In genomic region chr15:90401499-90401898, GRCh38 we compare ENCODE assay signal across 8 cellular contexts. TPM values are rescaled to one million over a fixed set of nuclear protein-coding genes. Genes with fewer than 3 reads are reported as not detected.
DNase-seq lines count a peak whose midpoint lies in the region; ATAC-seq, FAIRE-seq and TF ChIP-seq lines count a peak whose summit lies in the region.

No MANE protein-coding gene starts in this region.

- no peaks in the 10 kb centered on the region for H3K27me3 Mint-ChIP-seq in stimulated activated naive CD8-positive, alpha-beta T cell treated with anti-CD3 and anti-CD28 coated beads, Interleukin-15, Interleukin-2, amounts not matched to agents 100 ng/mL and 50 ng/mL, for 24 hours

- intact Hi-C loops in body of pancreas (cut with DNase I): no loop called here

- H3K4me1 Mint-ChIP-seq in stimulated activated naive CD8-positive, alpha-beta T cell treated with anti-CD3 and anti-CD28 coated beads, Interleukin-15, Interleukin-2, amounts not matched to agents 100 ng/mL and 50 ng/mL, for 24 hours (ENCODE audit: low read depth): peaks cover 80% of the 10 kb centered on the region

- peak overlapping the region; percentile 98 for H3K27ac Mint-ChIP-seq in stimulated activated naive CD8-positive, alpha-beta T cell treated with anti-CD3 and anti-CD28 coated beads, Interleukin-15, Interleukin-2, amounts not matched to agents 100 ng/mL and 50 ng/mL, for 24 hours

- H3K36me3 Mint-ChIP-seq in stimulated activated naive CD8-positive, alpha-beta T cell treated with anti-CD3 and anti-CD28 coated beads, Interleukin-15, Interleukin-2, amounts not matched to agents 100 ng/mL and 50 ng/mL, for 24 hours (ENCODE audit: low read depth): peaks cover 23% of the 10 kb centered on the region

- H3K4me3 ChIP-seq in body of pancreas (no peak overlapping the region), muscle layer of colon (ENCODE audit: low read depth in 1 of 2, low read length in 2 of 2) (no peak overlapping the region)

- H3K9me3 ChIP-seq in body of pancreas: no peaks in the 10 kb centered on the region
- no peaks in the 10 kb centered on the region for H3K9me3 ChIP-seq in muscle layer of colon (ENCODE audit: low read length)

- peak overlapping the region; percentile 78 for H3K4me3 Mint-ChIP-seq in stimulated activated naive CD8-positive, alpha-beta T cell treated with anti-CD3 and anti-CD28 coated beads, Interleukin-15, Interleukin-2, amounts not matched to agents 100 ng/mL and 50 ng/mL, for 24 hours

- DNase-seq in stimulated activated naive CD8-positive, alpha-beta T cell treated with anti-CD3 and anti-CD28 coated beads, Interleukin-15, Interleukin-2, amounts not matched to agents 100 U/mL and 50 U/mL, for 24 hours: no peak
- DNase-seq in body of pancreas: no peak
- no peak for DNase-seq in H54 (ENCODE audit: insufficient read length, low spot score)
- DNase-seq in KG1 (lab: John Stamatoyannopoulos, UW): no peak

- no peak for ATAC-seq in stimulated activated naive CD8-positive, alpha-beta T cell treated with anti-CD3 and anti-CD28 coated beads, Interleukin-15, Interleukin-2, amounts not matched to agents 100 U/mL and 50 U/mL, for 24 hours
- ATAC-seq in body of pancreas (peak; percentile 9), GM18873 (IDR thresholded peaks at IDR 0.05; ENCODE audit: low FRiP score, unreplicated experiment) (no peak), GM18867 (IDR thresholded peaks at IDR 0.05; ENCODE audit: unreplicated experiment) (no peak)

- peak overlapping the region; percentile 63 to 94 (median 84) for H3K27ac ChIP-seq in body of pancreas
- H3K27ac ChIP-seq in muscle layer of colon (ENCODE audit: low read depth, low read length): peak overlapping the region; percentile 54

- H3K4me1 ChIP-seq in body of pancreas (peaks cover 44% of the 10 kb centered on the region), muscle layer of colon (ENCODE audit: insufficient read depth, low read length) (peaks cover 70% of the 10 kb centered on the region)

- no peaks in the 10 kb centered on the region for H3K9me3 Mint-ChIP-seq in stimulated activated naive CD8-positive, alpha-beta T cell treated with anti-CD3 and anti-CD28 coated beads, Interleukin-15, Interleukin-2, amounts not matched to agents 100 ng/mL and 50 ng/mL, for 24 hours

- H3K36me3 ChIP-seq in body of pancreas (replicated peaks in 1 of 2; ENCODE audit: insufficient read depth in 1 of 2, low read depth in 2 of 2) (no peaks in the 10 kb centered on the region), muscle layer of colon (ENCODE audit: insufficient read depth, low read length) (no peaks in the 10 kb centered on the region)

- 0 to 7% methylated on average over 1 of the region's 1 CpG for WGBS in body of pancreas, 2 donors

- TF ChIP-seq POLR2A in body of pancreas (IDR thresholded peaks at IDR 0.05): no peak
- no peak for TF ChIP-seq POLR2A in H54 (IDR thresholded peaks at IDR 0.05; ENCODE audit: low read depth, low read length)

- FAIRE-seq in H54 (lab: Jason Lieb, UNC): no peak

- no peak for TF ChIP-seq CTCF in body of pancreas (IDR thresholded peaks at IDR 0.05)

- H3K27me3 ChIP-seq in body of pancreas: no peaks in the 10 kb centered on the region
- no peaks in the 10 kb centered on the region for H3K27me3 ChIP-seq in muscle layer of colon (ENCODE audit: control insufficient read depth in 1 of 2, insufficient read depth in 2 of 2, low read length in 2 of 2)

- peak overlapping the region; percentile 5 for H3K9ac ChIP-seq in muscle layer of colon (ENCODE audit: low read length)

RNA-seq across cellular contexts. Expression of gene IQGAP1, which starts 13.5 kb away (rescaled TPM):
- total RNA-seq in body of pancreas: 10 to 100 TPM; 79.6 to 92.9 TPM

RNA-seq across cellular contexts. Expression of gene ZNF774, which starts 49.4 kb away (rescaled TPM):
- total RNA-seq in body of pancreas: 1 to 10 TPM; 5.7 to 9.6 TPM
